17 cellular contexts compared by ENCODE assay signal in genomic region chr19:16512611-16513010, GRCh38. TPM values are rescaled to one million over a fixed set of nuclear protein-coding genes. Genes with fewer than 3 reads are reported as not detected.
"Had no signal": no experiment of that assay in that cellular context is flagged by ENCODE, and none has a peak within 500 bp of the region (broad histone marks: within the 10 kb centered on the region; RNA-seq: fewer than 3 reads in every experiment).

No MANE protein-coding gene starts in this region.

RNA-seq across cellular contexts. Expression of gene CALR3, which starts 16.6 kb away (rescaled TPM):
- total RNA-seq: colonic mucosa, dermis microvascular lymphatic vessel endothelial cell, esophagus mucosa, esophagus squamous epithelium, gastrocnemius medialis, glomerular endothelial cell, kidney epithelial cell, left cardiac atrium, left lung, left ventricle myocardium superior, lower leg skin, lower lobe of right lung, lung microvascular endothelial cell, mesenteric fat pad, mesothelial cell of epicardium, mucosa of descending colon, myocyte had no signal
